Comparison of ENCODE assay signal across 1 cellular context in the genomic region with DNA sequence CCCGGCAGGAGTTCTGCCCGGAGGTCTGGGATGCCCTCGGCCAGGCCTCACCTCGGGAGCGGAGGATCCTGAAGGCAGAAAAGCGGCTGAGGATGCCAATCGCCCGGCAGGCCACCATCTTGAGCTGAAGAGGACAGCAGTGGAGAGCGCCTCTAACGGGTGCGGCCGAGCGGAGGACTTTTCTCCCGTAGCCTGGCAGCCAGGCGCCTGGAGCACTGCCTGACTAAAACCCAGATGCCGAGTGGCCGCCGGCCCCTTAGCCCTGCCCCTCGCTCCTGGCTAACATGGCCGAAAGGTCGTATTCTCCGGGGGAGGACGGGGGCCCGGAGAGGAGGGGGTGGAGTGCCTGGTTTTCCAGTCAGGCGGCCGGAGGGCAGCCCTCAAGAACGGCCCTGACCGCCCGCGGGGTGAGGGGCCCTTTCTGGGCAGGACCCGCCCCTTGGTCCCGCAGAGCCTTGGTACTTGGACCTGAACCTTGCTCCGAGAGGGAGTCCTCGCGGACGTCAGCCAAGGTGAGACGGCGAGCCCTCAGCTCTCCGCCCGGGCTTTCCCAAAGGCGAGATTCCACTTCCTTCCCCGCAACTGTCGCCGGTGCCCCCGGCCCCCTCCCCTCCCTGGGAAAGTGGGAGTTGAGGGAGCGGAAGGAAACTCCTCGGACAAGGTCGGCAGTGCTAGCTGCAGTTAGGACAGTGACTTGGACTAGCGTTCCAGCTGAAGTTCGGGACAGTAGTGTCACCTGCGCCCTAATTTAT.
TF ChIP-seq lines count a peak whose summit lies in the region.

Gene HADHA, minus strand, starts transcription at position 154 of the 752 bp plus-strand sequence. Its CDS starts 36 bp downstream, at position 118.
Gene HADHB, plus strand, starts transcription at position 461 of the 752 bp plus-strand sequence. CDS start 9,316 bp downstream, outside the sequence.

TF ChIP-seq in GM12878, 131 proteins besides CTCF, POLR2A, EP300 and RAD21 (continued from another document and continues in another):
- TF ChIP-seq, protein P1, sequence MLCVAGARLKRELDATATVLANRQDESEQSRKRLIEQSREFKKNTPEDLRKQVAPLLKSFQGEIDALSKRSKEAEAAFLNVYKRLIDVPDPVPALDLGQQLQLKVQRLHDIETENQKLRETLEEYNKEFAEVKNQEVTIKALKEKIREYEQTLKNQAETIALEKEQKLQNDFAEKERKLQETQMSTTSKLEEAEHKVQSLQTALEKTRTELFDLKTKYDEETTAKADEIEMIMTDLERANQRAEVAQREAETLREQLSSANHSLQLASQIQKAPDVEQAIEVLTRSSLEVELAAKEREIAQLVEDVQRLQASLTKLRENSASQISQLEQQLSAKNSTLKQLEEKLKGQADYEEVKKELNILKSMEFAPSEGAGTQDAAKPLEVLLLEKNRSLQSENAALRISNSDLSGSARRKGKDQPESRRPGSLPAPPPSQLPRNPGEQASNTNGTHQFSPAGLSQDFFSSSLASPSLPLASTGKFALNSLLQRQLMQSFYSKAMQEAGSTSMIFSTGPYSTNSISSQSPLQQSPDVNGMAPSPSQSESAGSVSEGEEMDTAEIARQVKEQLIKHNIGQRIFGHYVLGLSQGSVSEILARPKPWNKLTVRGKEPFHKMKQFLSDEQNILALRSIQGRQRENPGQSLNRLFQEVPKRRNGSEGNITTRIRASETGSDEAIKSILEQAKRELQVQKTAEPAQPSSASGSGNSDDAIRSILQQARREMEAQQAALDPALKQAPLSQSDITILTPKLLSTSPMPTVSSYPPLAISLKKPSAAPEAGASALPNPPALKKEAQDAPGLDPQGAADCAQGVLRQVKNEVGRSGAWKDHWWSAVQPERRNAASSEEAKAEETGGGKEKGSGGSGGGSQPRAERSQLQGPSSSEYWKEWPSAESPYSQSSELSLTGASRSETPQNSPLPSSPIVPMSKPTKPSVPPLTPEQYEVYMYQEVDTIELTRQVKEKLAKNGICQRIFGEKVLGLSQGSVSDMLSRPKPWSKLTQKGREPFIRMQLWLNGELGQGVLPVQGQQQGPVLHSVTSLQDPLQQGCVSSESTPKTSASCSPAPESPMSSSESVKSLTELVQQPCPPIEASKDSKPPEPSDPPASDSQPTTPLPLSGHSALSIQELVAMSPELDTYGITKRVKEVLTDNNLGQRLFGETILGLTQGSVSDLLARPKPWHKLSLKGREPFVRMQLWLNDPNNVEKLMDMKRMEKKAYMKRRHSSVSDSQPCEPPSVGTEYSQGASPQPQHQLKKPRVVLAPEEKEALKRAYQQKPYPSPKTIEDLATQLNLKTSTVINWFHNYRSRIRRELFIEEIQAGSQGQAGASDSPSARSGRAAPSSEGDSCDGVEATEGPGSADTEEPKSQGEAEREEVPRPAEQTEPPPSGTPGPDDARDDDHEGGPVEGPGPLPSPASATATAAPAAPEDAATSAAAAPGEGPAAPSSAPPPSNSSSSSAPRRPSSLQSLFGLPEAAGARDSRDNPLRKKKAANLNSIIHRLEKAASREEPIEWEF (IDR thresholded peaks at IDR 0.05; ENCODE audit: insufficient replicate concordance, low read depth, low read length) = no peak
- peak; percentile 24; the same call in 1 of the 2 replicates for TF ChIP-seq PAX5 (IDR thresholded peaks at IDR 0.05; ENCODE audit: borderline replicate concordance, low read depth, low read length)
- no peak for TF ChIP-seq CREM (IDR thresholded peaks at IDR 0.05; ENCODE audit: low read depth)
- TF ChIP-seq EZH2 (IDR thresholded peaks at IDR 0.05; ENCODE audit: borderline replicate concordance, control insufficient read depth, low read depth, low read length) = no peak
- TF ChIP-seq TARDBP (IDR thresholded peaks at IDR 0.05; ENCODE audit: borderline replicate concordance) = peak; percentile 53; the same call in 1 of the 2 replicates
- TF ChIP-seq PAX8 (IDR thresholded peaks at IDR 0.05) = no peak
- TF ChIP-seq IKZF1 (conservative IDR thresholded peaks at IDR 0.05) = peak; percentile 84
- TF ChIP-seq RAD51 (IDR thresholded peaks at IDR 0.05) = no peak
- peak; percentile 60; the same call in 1 of the 2 replicates for TF ChIP-seq CHD2 (IDR thresholded peaks at IDR 0.05; ENCODE audit: borderline replicate concordance, low read depth, low read length)
- TF ChIP-seq EED (IDR thresholded peaks at IDR 0.05; ENCODE audit: low read depth) = peak; percentile 4
- TF ChIP-seq, protein P2, sequence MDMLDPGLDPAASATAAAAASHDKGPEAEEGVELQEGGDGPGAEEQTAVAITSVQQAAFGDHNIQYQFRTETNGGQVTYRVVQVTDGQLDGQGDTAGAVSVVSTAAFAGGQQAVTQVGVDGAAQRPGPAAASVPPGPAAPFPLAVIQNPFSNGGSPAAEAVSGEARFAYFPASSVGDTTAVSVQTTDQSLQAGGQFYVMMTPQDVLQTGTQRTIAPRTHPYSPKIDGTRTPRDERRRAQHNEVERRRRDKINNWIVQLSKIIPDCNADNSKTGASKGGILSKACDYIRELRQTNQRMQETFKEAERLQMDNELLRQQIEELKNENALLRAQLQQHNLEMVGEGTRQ (IDR thresholded peaks at IDR 0.05; ENCODE audit: borderline replicate concordance, low read depth, low read length) = no peak
- peak; percentile 36 for TF ChIP-seq MEF2B (IDR thresholded peaks at IDR 0.05; ENCODE audit: partially characterized antibody, poor library complexity, severe bottlenecking)
- no peak; the same call in 1 of the 2 replicates for TF ChIP-seq BACH1 (IDR thresholded peaks at IDR 0.05; ENCODE audit: borderline replicate concordance)
- no peak for TF ChIP-seq BRCA1 (IDR thresholded peaks at IDR 0.05; ENCODE audit: low read depth, low read length)
- TF ChIP-seq ZNF207 (IDR thresholded peaks at IDR 0.05; ENCODE audit: borderline replicate concordance) = peak; percentile 97; the same call in 1 of the 2 replicates
- TF ChIP-seq JUNB (IDR thresholded peaks at IDR 0.05) = no peak
- no peak for TF ChIP-seq ZNF622 (IDR thresholded peaks at IDR 0.05)
- no peak for TF ChIP-seq ESRRA (IDR thresholded peaks at IDR 0.05; ENCODE audit: low read length)
- peak; percentile 56 for TF ChIP-seq POU2F2 (IDR thresholded peaks at IDR 0.05; ENCODE audit: borderline replicate concordance, low read depth, low read length)
- no peak for TF ChIP-seq CBX5 (IDR thresholded peaks at IDR 0.05; ENCODE audit: low read depth)
- TF ChIP-seq KLF5 (IDR thresholded peaks at IDR 0.05; ENCODE audit: partially characterized antibody) = no peak
- TF ChIP-seq CEBPZ (IDR thresholded peaks at IDR 0.05; ENCODE audit: low read depth, low read length) = no peak
- TF ChIP-seq, protein P3, sequence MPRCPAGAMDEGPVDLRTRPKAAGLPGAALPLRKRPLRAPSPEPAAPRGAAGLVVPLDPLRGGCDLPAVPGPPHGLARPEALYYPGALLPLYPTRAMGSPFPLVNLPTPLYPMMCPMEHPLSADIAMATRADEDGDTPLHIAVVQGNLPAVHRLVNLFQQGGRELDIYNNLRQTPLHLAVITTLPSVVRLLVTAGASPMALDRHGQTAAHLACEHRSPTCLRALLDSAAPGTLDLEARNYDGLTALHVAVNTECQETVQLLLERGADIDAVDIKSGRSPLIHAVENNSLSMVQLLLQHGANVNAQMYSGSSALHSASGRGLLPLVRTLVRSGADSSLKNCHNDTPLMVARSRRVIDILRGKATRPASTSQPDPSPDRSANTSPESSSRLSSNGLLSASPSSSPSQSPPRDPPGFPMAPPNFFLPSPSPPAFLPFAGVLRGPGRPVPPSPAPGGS (IDR thresholded peaks at IDR 0.05; ENCODE audit: borderline replicate concordance, insufficient read depth, low read depth, low read length, poor library complexity, severe bottlenecking) = no peak
- peak; percentile 86 for TF ChIP-seq NR2C1 (IDR thresholded peaks at IDR 0.05)
- no peak for TF ChIP-seq TCF3 (IDR thresholded peaks at IDR 0.05; ENCODE audit: borderline replicate concordance, insufficient read depth, low read depth, low read length)
- TF ChIP-seq MYB (IDR thresholded peaks at IDR 0.05; ENCODE audit: borderline replicate concordance, low read depth, low read length) = peak; percentile 99
- TF ChIP-seq, protein P4, sequence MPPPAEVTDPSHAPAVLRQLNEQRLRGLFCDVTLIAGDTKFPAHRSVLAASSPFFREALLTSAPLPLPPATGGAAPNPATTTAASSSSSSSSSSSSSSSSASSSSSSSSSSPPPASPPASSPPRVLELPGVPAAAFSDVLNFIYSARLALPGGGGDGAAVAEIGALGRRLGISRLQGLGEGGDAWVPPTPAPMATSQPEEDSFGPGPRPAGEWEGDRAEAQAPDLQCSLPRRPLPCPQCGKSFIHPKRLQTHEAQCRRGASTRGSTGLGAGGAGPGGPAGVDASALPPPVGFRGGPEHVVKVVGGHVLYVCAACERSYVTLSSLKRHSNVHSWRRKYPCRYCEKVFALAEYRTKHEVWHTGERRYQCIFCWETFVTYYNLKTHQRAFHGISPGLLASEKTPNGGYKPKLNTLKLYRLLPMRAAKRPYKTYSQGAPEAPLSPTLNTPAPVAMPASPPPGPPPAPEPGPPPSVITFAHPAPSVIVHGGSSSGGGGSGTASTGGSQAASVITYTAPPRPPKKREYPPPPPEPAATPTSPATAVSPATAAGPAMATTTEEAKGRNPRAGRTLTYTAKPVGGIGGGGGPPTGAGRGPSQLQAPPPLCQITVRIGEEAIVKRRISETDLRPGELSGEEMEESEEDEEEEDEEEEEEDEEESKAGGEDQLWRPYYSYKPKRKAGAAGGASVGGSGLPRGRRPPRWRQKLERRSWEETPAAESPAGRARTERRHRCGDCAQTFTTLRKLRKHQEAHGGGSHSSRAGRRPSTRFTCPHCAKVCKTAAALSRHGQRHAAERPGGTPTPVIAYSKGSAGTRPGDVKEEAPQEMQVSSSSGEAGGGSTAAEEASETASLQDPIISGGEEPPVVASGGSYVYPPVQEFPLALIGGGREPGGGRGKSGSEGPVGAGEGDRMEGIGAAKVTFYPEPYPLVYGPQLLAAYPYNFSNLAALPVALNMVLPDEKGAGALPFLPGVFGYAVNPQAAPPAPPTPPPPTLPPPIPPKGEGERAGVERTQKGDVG (CRISPR knock-in tag; IDR thresholded peaks at IDR 0.05) = no peak
- TF ChIP-seq E4F1 (IDR thresholded peaks at IDR 0.05; ENCODE audit: borderline replicate concordance, partially characterized antibody) = peak; percentile 81
- peak; percentile 94 for TF ChIP-seq YY1 (IDR thresholded peaks at IDR 0.05; ENCODE audit: low read depth, low read length)
- TF ChIP-seq CBX3 (IDR thresholded peaks at IDR 0.05; ENCODE audit: borderline replicate concordance, low read depth) = no peak
- TF ChIP-seq SRF (IDR thresholded peaks at IDR 0.05; ENCODE audit: low read depth in 2 of 2, low read length in 2 of 2) = 0 out of 4 replicates have a peak, but pooled peaks of 1 of the 2 experiments have one; percentile 7
- TF ChIP-seq, protein P5, sequence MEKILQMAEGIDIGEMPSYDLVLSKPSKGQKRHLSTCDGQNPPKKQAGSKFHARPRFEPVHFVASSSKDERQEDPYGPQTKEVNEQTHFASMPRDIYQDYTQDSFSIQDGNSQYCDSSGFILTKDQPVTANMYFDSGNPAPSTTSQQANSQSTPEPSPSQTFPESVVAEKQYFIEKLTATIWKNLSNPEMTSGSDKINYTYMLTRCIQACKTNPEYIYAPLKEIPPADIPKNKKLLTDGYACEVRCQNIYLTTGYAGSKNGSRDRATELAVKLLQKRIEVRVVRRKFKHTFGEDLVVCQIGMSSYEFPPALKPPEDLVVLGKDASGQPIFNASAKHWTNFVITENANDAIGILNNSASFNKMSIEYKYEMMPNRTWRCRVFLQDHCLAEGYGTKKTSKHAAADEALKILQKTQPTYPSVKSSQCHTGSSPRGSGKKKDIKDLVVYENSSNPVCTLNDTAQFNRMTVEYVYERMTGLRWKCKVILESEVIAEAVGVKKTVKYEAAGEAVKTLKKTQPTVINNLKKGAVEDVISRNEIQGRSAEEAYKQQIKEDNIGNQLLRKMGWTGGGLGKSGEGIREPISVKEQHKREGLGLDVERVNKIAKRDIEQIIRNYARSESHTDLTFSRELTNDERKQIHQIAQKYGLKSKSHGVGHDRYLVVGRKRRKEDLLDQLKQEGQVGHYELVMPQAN (conservative IDR thresholded peaks at IDR 0.05) = peak; percentile 41; the same call in 1 of the 2 replicates
